ENCODE assay signal across 8 cellular contexts in the genomic region with DNA sequence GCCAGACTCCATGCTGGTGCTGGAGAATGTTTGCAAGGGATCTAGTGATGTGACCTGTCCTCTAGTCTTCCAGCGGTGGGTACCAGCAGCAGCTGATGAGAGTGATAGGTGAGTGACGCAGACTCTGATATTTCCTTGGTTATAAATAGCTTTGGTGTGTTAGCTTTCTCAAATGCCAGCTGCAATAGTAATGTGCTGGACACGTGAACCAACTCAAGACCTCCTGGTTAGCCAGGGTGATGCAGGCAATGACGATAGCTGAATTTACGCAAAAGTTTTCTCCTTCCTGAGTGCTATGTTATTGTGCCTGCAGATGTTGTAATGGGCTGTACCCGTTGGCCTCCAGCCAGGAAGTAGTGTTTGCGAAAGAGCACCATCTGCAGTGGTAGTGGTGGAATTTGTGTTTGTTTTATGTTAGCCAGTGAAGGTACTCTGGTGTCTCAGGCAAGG.
A peak's percentile ranks its signal among the peaks of the same experiment; 100 is the strongest.
DNase-seq lines count a peak whose midpoint lies in the region; ATAC-seq and TF ChIP-seq lines count a peak whose summit lies in the region.

No MANE protein-coding gene starts in this region.

- H3K79me2 ChIP-seq in mammary epithelial cell (ENCODE audit: insufficient read depth, low read length) = no peaks in the 10 kb centered on the region

- H3K9me3 ChIP-seq in BE2C (no peaks in the 10 kb centered on the region; the same call in 1 of the 2 replicates), mammary epithelial cell (replicated peaks; ENCODE audit: insufficient read depth, low read length) (peaks cover 4% of the 10 kb centered on the region), mesenchymal stem cell (ENCODE audit: control insufficient read depth, low read length) (peaks cover 27% of the 10 kb centered on the region)

- H3K27me3 ChIP-seq in BE2C (no peaks in the 10 kb centered on the region), mammary epithelial cell (ENCODE audit: insufficient read depth, low read length) (no peaks in the 10 kb centered on the region), mesenchymal stem cell (ENCODE audit: control insufficient read depth in 1 of 2, insufficient read depth in 1 of 2, low read length in 2 of 2) (no peaks in the 10 kb centered on the region)

- H2BK5ac ChIP-seq in mesenchymal stem cell (ENCODE audit: low read depth, low read length, poor library complexity, severe bottlenecking) = no peak overlapping the region

- H3K4me2 ChIP-seq in mammary epithelial cell (ENCODE audit: insufficient read depth, low read depth, low read length) = no peak overlapping the region
- no peak overlapping the region for H3K4me2 ChIP-seq in mesenchymal stem cell (ENCODE audit: low read length, poor library complexity, severe bottlenecking)

- WGBS in mammary epithelial cell (ENCODE audit: low coverage, missing lambda C conversion rate) = 70% methylated on average over 7 of the region's 7 CpGs
- 43% methylated on average over 7 of the region's 7 CpGs for WGBS in mesenchymal stem cell

- peak; percentile 38 for DNase-seq in BE2C
- DNase-seq in NAMALWA (ENCODE audit: low spot score) = peak; percentile 74
- DNase-seq in mammary epithelial cell = peak; percentile 89
- peak; percentile 99 for DNase-seq in mesenchymal stem cell
- DNase-seq in SW 1271 (lab: John Stamatoyannopoulos, UW) = no peak
- no peak for DNase-seq in LoVo (ENCODE audit: low spot score)

- H3K36me3 ChIP-seq in BE2C (no peaks in the 10 kb centered on the region), mammary epithelial cell (ENCODE audit: insufficient read depth, low read length) (no peaks in the 10 kb centered on the region), mesenchymal stem cell (ENCODE audit: control insufficient read depth in 1 of 2, insufficient read depth in 2 of 2, low read depth in 1 of 2, low read length in 2 of 2) (no peaks in the 10 kb centered on the region)

- H2BK12ac ChIP-seq in mesenchymal stem cell (ENCODE audit: low read length in 2 of 2) = peak overlapping the region in 1 of 2 experiments; percentile 0

- no peaks in the 10 kb centered on the region for H3K4me1 ChIP-seq in BE2C
- H3K4me1 ChIP-seq in mammary epithelial cell (ENCODE audit: insufficient read depth, low read length) = peaks cover 17% of the 10 kb centered on the region
- H3K4me1 ChIP-seq in mesenchymal stem cell (ENCODE audit: control insufficient read depth, insufficient read depth, low read depth, low read length) = peaks cover 8% of the 10 kb centered on the region

- H4K91ac ChIP-seq in mesenchymal stem cell (ENCODE audit: low read length) = peak overlapping the region; percentile 47

- no peak overlapping the region for H3K27ac ChIP-seq in mammary epithelial cell (ENCODE audit: insufficient read depth, low read depth, low read length)
- no peak overlapping the region for H3K27ac ChIP-seq in mesenchymal stem cell (ENCODE audit: low read length, poor library complexity, severe bottlenecking)

- no peak overlapping the region for H3K14ac ChIP-seq in mesenchymal stem cell (ENCODE audit: low read length in 2 of 2)

- CTCF ChIA-PET in mammary epithelial cell (lab: Charles Lee; ENCODE audit: low non-redundant PET) = no interaction called here

- H2AK5ac ChIP-seq in mesenchymal stem cell (ENCODE audit: low read length, severe bottlenecking) = no peak overlapping the region

- ATAC-seq in HG03354 (IDR thresholded peaks at IDR 0.05; ENCODE audit: poor library complexity, severe bottlenecking, unreplicated experiment) = no peak
- ATAC-seq in GM18907 (IDR thresholded peaks at IDR 0.05; ENCODE audit: unreplicated experiment) = no peak

- in situ Hi-C loops in mammary epithelial cell (cut with MboI; ENCODE audit: low sequenced_read_pairs in 2 of 2) = no loop called here

- no peak overlapping the region for H2BK120ac ChIP-seq in mesenchymal stem cell (ENCODE audit: low read depth, low read length)

- TF ChIP-seq CTCF in BE2C (IDR thresholded peaks at IDR 0.05; ENCODE audit: low read depth, low read length) (no peak), mammary epithelial cell (conservative IDR thresholded peaks at IDR 0.05 in 1 of 2, IDR thresholded peaks at IDR 0.05 in 1 of 2; ENCODE audit: extremely low read depth in 1 of 2, insufficient read depth in 1 of 2, low read depth in 1 of 2, low read length in 2 of 2) (no peak)

- H2AFZ ChIP-seq in mammary epithelial cell (ENCODE audit: low read depth, low read length) (no peak overlapping the region), mesenchymal stem cell (ENCODE audit: low read depth, low read length) (no peak overlapping the region)

- H3K4me3 ChIP-seq in BE2C (ENCODE audit: low read depth, low read length) (no peak overlapping the region), mammary epithelial cell (replicated peaks in 1 of 3; ENCODE audit: insufficient read depth in 1 of 3, low read depth in 2 of 3, low read length in 3 of 3) (no peak overlapping the region), mesenchymal stem cell (ENCODE audit: insufficient read depth in 1 of 2, low read depth in 1 of 2, low read length in 2 of 2) (no peak overlapping the region)

- H3K23ac ChIP-seq in mesenchymal stem cell (ENCODE audit: low read length in 2 of 2) = no peak overlapping the region

- H3K9ac ChIP-seq in mammary epithelial cell (ENCODE audit: insufficient read depth, low read length) (no peak overlapping the region), mesenchymal stem cell (ENCODE audit: low read length) (peak overlapping the region; percentile 13)

- H2BK15ac ChIP-seq in mesenchymal stem cell (ENCODE audit: low read depth, poor library complexity, severe bottlenecking) = no peak overlapping the region

- dilution Hi-C loops in mammary epithelial cell (cut with HindIII; ENCODE audit: low sequenced_read_pairs) = no loop called here

- H3K79me1 ChIP-seq in mesenchymal stem cell (replicated peaks; ENCODE audit: low read length, poor library complexity, severe bottlenecking) = no peaks in the 10 kb centered on the region

- intact Hi-C loops in mammary epithelial cell (cut with micrococcal nuclease) = loop anchor here (10.0 kb wide), 1 partner anchor 192 kb away; the partner anchor contains the start of gene FNDC3A

- BruUV-seq in mammary epithelial cell (replicated peaks; lab: Mats Ljungman, UMichigan) = no TSS peak

- peak overlapping the region in 1 of 2 experiments; percentile 58 for H3K18ac ChIP-seq in mesenchymal stem cell (ENCODE audit: low read depth in 1 of 2, low read length in 2 of 2)

- no peaks in the 10 kb centered on the region for H4K20me1 ChIP-seq in mammary epithelial cell (ENCODE audit: insufficient read depth, low read length)

- H3K4ac ChIP-seq in mesenchymal stem cell (ENCODE audit: low read depth in 1 of 2, low read length in 2 of 2) = no peak overlapping the region

- H4K8ac ChIP-seq in mesenchymal stem cell (ENCODE audit: low read length) = peak overlapping the region; percentile 19

Comparison
In these comparisons a context has a peak if more than half of its experiments do, and no peak if none do; other contexts are left out.
1. DNase-seq: peak in BE2C (single experiment), NAMALWA (single experiment), mammary epithelial cell (single experiment) and mesenchymal stem cell (single experiment); none in SW 1271 (0 of 2) and LoVo (single experiment).